In the genomic region with DNA sequence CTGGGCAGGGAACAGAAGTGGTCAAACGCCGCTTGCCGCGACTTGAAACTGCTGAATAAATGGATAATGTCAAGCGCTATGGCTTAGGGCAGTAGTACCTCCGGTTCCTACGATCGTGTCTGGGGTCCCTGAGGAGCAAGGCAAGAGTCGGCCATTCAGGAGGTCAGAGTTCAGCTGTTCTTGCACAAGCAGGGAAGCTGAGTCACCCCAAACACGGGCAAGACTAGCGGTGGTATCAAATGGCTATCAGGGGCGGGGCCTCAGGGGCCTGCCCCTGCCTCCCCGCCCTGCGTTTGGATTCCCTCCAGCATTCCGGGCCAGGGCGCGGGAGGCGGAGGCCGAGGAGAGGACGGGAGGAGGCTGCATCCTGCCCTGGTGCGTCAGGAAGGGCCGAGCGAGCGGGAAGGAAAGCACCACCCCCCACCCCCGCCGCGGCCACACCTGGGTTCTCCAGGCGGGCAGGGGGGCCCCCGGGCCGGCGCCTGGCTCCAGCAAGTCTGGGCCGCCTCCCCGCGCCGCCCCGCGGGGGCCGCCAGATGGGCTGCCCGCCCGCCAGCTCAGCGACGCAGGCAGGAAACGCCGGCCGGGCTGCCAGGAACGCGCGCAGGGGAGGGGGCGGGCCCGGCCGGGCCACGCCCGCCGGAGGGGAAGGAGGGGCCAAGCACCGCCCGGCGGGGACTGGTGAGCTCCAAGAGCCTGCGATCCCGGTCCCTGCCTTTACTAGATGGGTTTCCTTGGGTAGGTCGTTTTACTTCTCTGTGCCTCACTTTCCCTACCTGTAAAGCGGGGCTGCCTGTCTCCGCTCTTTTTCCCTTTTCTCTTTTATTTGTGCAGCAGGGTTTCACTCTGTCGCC, we compare ENCODE assay signal across 1 cellular context.
TF ChIP-seq lines count a peak whose summit lies in the region.

No MANE protein-coding gene starts in this region.

TF ChIP-seq in GM12878, 131 proteins besides CTCF, POLR2A, EP300 and RAD21 (continued from another document):
- TF ChIP-seq, protein P1, sequence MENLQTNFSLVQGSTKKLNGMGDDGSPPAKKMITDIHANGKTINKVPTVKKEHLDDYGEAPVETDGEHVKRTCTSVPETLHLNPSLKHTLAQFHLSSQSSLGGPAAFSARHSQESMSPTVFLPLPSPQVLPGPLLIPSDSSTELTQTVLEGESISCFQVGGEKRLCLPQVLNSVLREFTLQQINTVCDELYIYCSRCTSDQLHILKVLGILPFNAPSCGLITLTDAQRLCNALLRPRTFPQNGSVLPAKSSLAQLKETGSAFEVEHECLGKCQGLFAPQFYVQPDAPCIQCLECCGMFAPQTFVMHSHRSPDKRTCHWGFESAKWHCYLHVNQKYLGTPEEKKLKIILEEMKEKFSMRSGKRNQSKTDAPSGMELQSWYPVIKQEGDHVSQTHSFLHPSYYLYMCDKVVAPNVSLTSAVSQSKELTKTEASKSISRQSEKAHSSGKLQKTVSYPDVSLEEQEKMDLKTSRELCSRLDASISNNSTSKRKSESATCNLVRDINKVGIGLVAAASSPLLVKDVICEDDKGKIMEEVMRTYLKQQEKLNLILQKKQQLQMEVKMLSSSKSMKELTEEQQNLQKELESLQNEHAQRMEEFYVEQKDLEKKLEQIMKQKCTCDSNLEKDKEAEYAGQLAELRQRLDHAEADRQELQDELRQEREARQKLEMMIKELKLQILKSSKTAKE (IDR thresholded peaks at IDR 0.05; ENCODE audit: low read depth, poor library complexity, severe bottlenecking) = no peak
- TF ChIP-seq, protein P2, sequence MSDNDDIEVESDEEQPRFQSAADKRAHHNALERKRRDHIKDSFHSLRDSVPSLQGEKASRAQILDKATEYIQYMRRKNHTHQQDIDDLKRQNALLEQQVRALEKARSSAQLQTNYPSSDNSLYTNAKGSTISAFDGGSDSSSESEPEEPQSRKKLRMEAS (IDR thresholded peaks at IDR 0.05; ENCODE audit: low read depth, low read length) = no peak
- TF ChIP-seq BCL3 (IDR thresholded peaks at IDR 0.05; ENCODE audit: borderline replicate concordance, insufficient read depth, low read depth, low read length, poor library complexity, severe bottlenecking) (peak; percentile 73), TCF3 (IDR thresholded peaks at IDR 0.05; ENCODE audit: borderline replicate concordance, insufficient read depth, low read depth, low read length) (peak; percentile 50; the same call in 1 of the 2 replicates), PRDM15 (CRISPR knock-in tag; IDR thresholded peaks at IDR 0.05) (no peak), EED (IDR thresholded peaks at IDR 0.05; ENCODE audit: low read depth) (peak; percentile 39; the same call in 1 of the 2 replicates), GABPA (IDR thresholded peaks at IDR 0.05; ENCODE audit: low read depth) (no peak), CEBPB (IDR thresholded peaks at IDR 0.05; ENCODE audit: borderline replicate concordance in 1 of 2, low read depth in 2 of 2, low read length in 2 of 2) (no peak), SUZ12 (IDR thresholded peaks at IDR 0.05; ENCODE audit: unreplicated experiment) (no peak), RUNX3 (IDR thresholded peaks at IDR 0.05; ENCODE audit: low read length) (no peak), FOXM1 (IDR thresholded peaks at IDR 0.05; ENCODE audit: low read depth, low read length) (no peak), STAT1 (conservative IDR thresholded peaks at IDR 0.05) (no peak), MTA2 (IDR thresholded peaks at IDR 0.05; ENCODE audit: low read depth) (0 out of 2 replicates have a peak, but pooled peaks have one; percentile 28), ZNF217 (IDR thresholded peaks at IDR 0.05) (no peak), CHD2 (IDR thresholded peaks at IDR 0.05; ENCODE audit: borderline replicate concordance, low read depth, low read length) (no peak), ZNF274 (IDR thresholded peaks at IDR 0.05; ENCODE audit: insufficient read depth, insufficient read length) (no peak), HDAC2 (IDR thresholded peaks at IDR 0.05) (no peak)
- TF ChIP-seq, protein P3, sequence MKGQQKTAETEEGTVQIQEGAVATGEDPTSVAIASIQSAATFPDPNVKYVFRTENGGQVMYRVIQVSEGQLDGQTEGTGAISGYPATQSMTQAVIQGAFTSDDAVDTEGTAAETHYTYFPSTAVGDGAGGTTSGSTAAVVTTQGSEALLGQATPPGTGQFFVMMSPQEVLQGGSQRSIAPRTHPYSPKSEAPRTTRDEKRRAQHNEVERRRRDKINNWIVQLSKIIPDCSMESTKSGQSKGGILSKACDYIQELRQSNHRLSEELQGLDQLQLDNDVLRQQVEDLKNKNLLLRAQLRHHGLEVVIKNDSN (IDR thresholded peaks at IDR 0.05; ENCODE audit: borderline replicate concordance, extremely low read length, insufficient read depth, low read depth, low read length) = no peak
